In genomic region chr6:155432293-155432692, GRCh38 we compare ENCODE assay signal across 20 cellular contexts. TPM values are rescaled to one million over a fixed set of nuclear protein-coding genes. Genes with fewer than 3 reads are reported as not detected.
DNase-seq lines count a peak whose midpoint lies in the region; ATAC-seq and TF ChIP-seq lines count a peak whose summit lies in the region.
"Had no signal": no experiment of that assay in that cellular context is flagged by ENCODE, and none has a peak within 500 bp of the region (broad histone marks: within the 10 kb centered on the region; RNA-seq: fewer than 3 reads in every experiment).

No MANE protein-coding gene starts in this region.

- no peak for TF ChIP-seq RAD21 in IMR-90 (IDR thresholded peaks at IDR 0.05; ENCODE audit: low read length)

- no peak overlapping the region for H3K23ac ChIP-seq in IMR-90 (ENCODE audit: low read depth, low read length)

- 70% methylated on average over 2 of the region's 5 CpGs; no CpG with 5 or more reads in 1 of the 2 experiments for WGBS in IMR-90 (ENCODE audit: extremely low coverage in 2 of 2, insufficient read length in 1 of 2), 2 experiments

- H4K20me1 ChIP-seq in IMR-90 (ENCODE audit: insufficient read depth, low read length), result no peaks in the 10 kb centered on the region
- H4K20me1 ChIP-seq: BLaER1 treated with 17β-estradiol and CSF1 and Interleukin-3, amounts not matched to agents 10 nM and 100 nM had no signal

- dilution Hi-C loops in IMR-90 (cut with HindIII; ENCODE audit: low sequenced_read_pairs, unreplicated experiment), result no loop called here

- H2BK20ac ChIP-seq in IMR-90 (ENCODE audit: low read depth, low read length), result no peak overlapping the region

- H3K4ac ChIP-seq in IMR-90 (ENCODE audit: low read depth, low read length), result no peak overlapping the region

- H2AK9ac ChIP-seq in IMR-90 (replicated peaks; ENCODE audit: low read depth, low read length, poor library complexity), result no peak overlapping the region

- no peak overlapping the region for H3K9ac ChIP-seq in IMR-90 (ENCODE audit: low read depth, low read length)
- H3K9ac ChIP-seq: BLaER1 treated with 17β-estradiol and CSF1 and Interleukin-3, amounts not matched to agents 10 nM and 100 nM had no signal

- CTCF ChIA-PET in IMR-90 (lab: Yijun Ruan, JAX), result no interaction called here

- no peak overlapping the region for H2BK120ac ChIP-seq in IMR-90 (ENCODE audit: low read depth, low read length)

- no peak overlapping the region for H4K91ac ChIP-seq in IMR-90 (ENCODE audit: insufficient read depth, low read depth, low read length)

- in situ Hi-C loops in IMR-90 (cut with MboI; ENCODE audit: low sequenced_read_pairs), result no loop called here
- in situ Hi-C loops in HAP-1 (cut with MboI; ENCODE audit: low sequenced_read_pairs), result no loop called here

- no peak overlapping the region for H4K8ac ChIP-seq in IMR-90 (ENCODE audit: low read depth in 2 of 2, low read length in 2 of 2)

- BruUV-seq in IMR-90 (replicated peaks; lab: Mats Ljungman, UMichigan), result no TSS peak

- TF ChIP-seq POLR2A in IMR-90 (IDR thresholded peaks at IDR 0.05; ENCODE audit: low read depth, low read length), result no peak

- no peak overlapping the region for H3K56ac ChIP-seq in IMR-90 (ENCODE audit: extremely low read depth, insufficient read depth, low read length)

- H3K4me2 ChIP-seq in IMR-90 (ENCODE audit: low read depth, low read length), result no peak overlapping the region

- intact Hi-C loops in IMR-90 (cut with micrococcal nuclease) (no loop called here), left lung (cut with DNase I) (no loop called here)

- H3K79me1 ChIP-seq in IMR-90 (ENCODE audit: low read depth in 1 of 2, low read length in 2 of 2), result no peaks in the 10 kb centered on the region

- H4K5ac ChIP-seq in IMR-90 (ENCODE audit: low read depth, low read length), result no peak overlapping the region

- H2AK5ac ChIP-seq in IMR-90 (ENCODE audit: low read depth, low read length), result no peak overlapping the region

- no peak overlapping the region for H2BK5ac ChIP-seq in IMR-90 (ENCODE audit: low read depth, low read length, poor library complexity, severe bottlenecking)

- H3K4me3 ChIP-seq in IMR-90 (ENCODE audit: insufficient read depth, low read depth, low read length) (no peak overlapping the region), epithelial cell of esophagus (ENCODE audit: low read length) (no peak overlapping the region), left lung (no peak overlapping the region), HAP-1 (no peak overlapping the region)
- H3K4me3 ChIP-seq: BLaER1 treated with 17β-estradiol and CSF1 and Interleukin-3, amounts not matched to agents 10 nM and 100 nM; SK-N-MC had no signal

- peak; percentile 35 for DNase-seq in EH (ENCODE audit: low read depth)
- DNase-seq in ELR (ENCODE audit: low read depth), result peak; percentile 67
- peak; percentile 30 for DNase-seq in IMR-90
- DNase-seq in epithelial cell of esophagus (ENCODE audit: low read depth), result peak; percentile 44
- no peak for DNase-seq in left lung
- DNase-seq in GM19240 (ENCODE audit: insufficient read length, low spot score), result no peak
- no peak for DNase-seq in HAP-1 (ENCODE audit: low spot score in 2 of 2)
- DNase-seq: Calu3; CD8-positive, alpha-beta T cell; DMS53; KBM-7; NCI-H1105; NCI-H2081; NCI-H446 treated with DMSO at 0.1 percent for 48 hours; NK-92 treated with Interleukin-12 subunit alpha and Interleukin-12 subunit beta, amount 100 ng/mL, for 24 hours; Right ventricle myocardium superior had no signal

- peaks cover under 1% of the 10 kb centered on the region for H3K4me1 ChIP-seq in IMR-90 (ENCODE audit: control insufficient read depth, insufficient read depth, low read length)
- peaks cover 0 to 3% of the 10 kb centered on the region in 2 donors for H3K4me1 ChIP-seq in left lung
- H3K4me1 ChIP-seq in HAP-1, result no peaks in the 10 kb centered on the region

- H3K18ac ChIP-seq in IMR-90 (ENCODE audit: low read depth, low read length), result no peak overlapping the region

- H3K14ac ChIP-seq in IMR-90 (replicated peaks; ENCODE audit: low read depth, low read length), result no peak overlapping the region; the same call in 1 of the 2 replicates

- POLR2A ChIA-PET in IMR-90 (lab: Charles Lee; ENCODE audit: unreplicated experiment), result no interaction called here

- H3K9me3 ChIP-seq in IMR-90 (ENCODE audit: control insufficient read depth, insufficient read depth, low read length), result no peaks in the 10 kb centered on the region
- no peaks in the 10 kb centered on the region for H3K9me3 ChIP-seq in left lung
- H3K9me3 ChIP-seq in HAP-1, result no peaks in the 10 kb centered on the region

- H2AFZ ChIP-seq in IMR-90 (replicated peaks; ENCODE audit: low read length, poor library complexity), result no peak overlapping the region

- H3K9me1 ChIP-seq in IMR-90 (ENCODE audit: insufficient read depth, low read length), result 0 out of 2 replicates have a peak, but pooled peaks cover 4% of the 10 kb centered on the region

- H3K36me3 ChIP-seq in IMR-90 (ENCODE audit: control insufficient read depth, insufficient read depth, low read length) (no peaks in the 10 kb centered on the region), left lung (no peaks in the 10 kb centered on the region), HAP-1 (replicated peaks) (no peaks in the 10 kb centered on the region)
- H3K36me3 ChIP-seq: BLaER1 treated with 17β-estradiol and CSF1 and Interleukin-3, amounts not matched to agents 10 nM and 100 nM had no signal

- no peak overlapping the region; the same call in 2 of the 3 replicates for H2BK15ac ChIP-seq in IMR-90 (ENCODE audit: low read depth, low read length)

- no peak for ATAC-seq in IMR-90 (ENCODE audit: low read depth)
- ATAC-seq in left lung, result no peak
- ATAC-seq in GM18909 (IDR thresholded peaks at IDR 0.05; ENCODE audit: poor library complexity, unreplicated experiment), result no peak
- ATAC-seq: CD8-positive, alpha-beta T cell; HCT116 had no signal

- H3K27ac ChIP-seq in IMR-90 (ENCODE audit: insufficient read depth, low read length) (no peak overlapping the region), left lung (no peak overlapping the region)
- H3K27ac ChIP-seq: BLaER1 treated with 17β-estradiol and CSF1 and Interleukin-3, amounts not matched to agents 10 nM and 100 nM; SK-N-MC had no signal

- H3K27me3 ChIP-seq in IMR-90 (ENCODE audit: control insufficient read depth, insufficient read depth, low read length) (no peaks in the 10 kb centered on the region), left lung (no peaks in the 10 kb centered on the region), HAP-1 (ENCODE audit: low read depth) (no peaks in the 10 kb centered on the region)
- H3K27me3 ChIP-seq: BLaER1 treated with 17β-estradiol and CSF1 and Interleukin-3, amounts not matched to agents 10 nM and 100 nM had no signal

- TF ChIP-seq CTCF in IMR-90 (conservative IDR thresholded peaks at IDR 0.05; ENCODE audit: low read depth, low read length) (no peak), epithelial cell of esophagus (IDR thresholded peaks at IDR 0.05; ENCODE audit: insufficient read depth, low read depth, low read length, missing control alignments) (no peak), left lung (IDR thresholded peaks at IDR 0.05) (no peak)

TF ChIP-seq in IMR-90, 13 proteins besides CTCF, POLR2A, EP300 and RAD21:
- TF ChIP-seq FOS (IDR thresholded peaks at IDR 0.05; ENCODE audit: low read depth, low read length) (no peak), RFX5 (IDR thresholded peaks at IDR 0.05; ENCODE audit: low read depth, low read length) (no peak), RCOR1 (IDR thresholded peaks at IDR 0.05; ENCODE audit: insufficient replicate concordance, low read length) (no peak), SMC3 (IDR thresholded peaks at IDR 0.05; ENCODE audit: low read depth, low read length) (no peak), MAFK (IDR thresholded peaks at IDR 0.05; ENCODE audit: low read depth, low read length) (no peak), NFE2L2 (IDR thresholded peaks at IDR 0.05; ENCODE audit: low read depth, low read length) (no peak), ELK1 (IDR thresholded peaks at IDR 0.05; ENCODE audit: borderline replicate concordance, low read depth, low read length) (no peak)

RNA-seq across cellular contexts. Expression of gene NOX3, which starts 23.3 kb away (rescaled TPM):
- not detected in 2 replicates for total RNA-seq in IMR-90 (2012; rRNA removed)
- not detected in 2 replicates for polyA plus RNA-seq in IMR-90 (2012; rRNA removed)
- not detected in 2 replicates for polyA plus RNA-seq in IMR-90 (2012; cell fraction: cytosol; rRNA removed)
- polyA plus RNA-seq in IMR-90 (2012; cell fraction: nucleus; rRNA removed; ENCODE audit: low replicate concordance), result not detected in 2 replicates
- not detected for total RNA-seq in left lung
- total RNA-seq: Calu3; CD8-positive, alpha-beta T cell; Right ventricle myocardium superior had no signal

Comparison
In these comparisons a context has a peak if more than half of its experiments do, and no peak if none do; other contexts are left out.
1. DNase-seq: peak in EH (single experiment), ELR (single experiment), IMR-90 (single experiment) and epithelial cell of esophagus (single experiment); none in left lung (0 of 2), GM19240 (single experiment) and HAP-1 (0 of 2).